1 cellular context compared by ENCODE assay signal in the genomic region with DNA sequence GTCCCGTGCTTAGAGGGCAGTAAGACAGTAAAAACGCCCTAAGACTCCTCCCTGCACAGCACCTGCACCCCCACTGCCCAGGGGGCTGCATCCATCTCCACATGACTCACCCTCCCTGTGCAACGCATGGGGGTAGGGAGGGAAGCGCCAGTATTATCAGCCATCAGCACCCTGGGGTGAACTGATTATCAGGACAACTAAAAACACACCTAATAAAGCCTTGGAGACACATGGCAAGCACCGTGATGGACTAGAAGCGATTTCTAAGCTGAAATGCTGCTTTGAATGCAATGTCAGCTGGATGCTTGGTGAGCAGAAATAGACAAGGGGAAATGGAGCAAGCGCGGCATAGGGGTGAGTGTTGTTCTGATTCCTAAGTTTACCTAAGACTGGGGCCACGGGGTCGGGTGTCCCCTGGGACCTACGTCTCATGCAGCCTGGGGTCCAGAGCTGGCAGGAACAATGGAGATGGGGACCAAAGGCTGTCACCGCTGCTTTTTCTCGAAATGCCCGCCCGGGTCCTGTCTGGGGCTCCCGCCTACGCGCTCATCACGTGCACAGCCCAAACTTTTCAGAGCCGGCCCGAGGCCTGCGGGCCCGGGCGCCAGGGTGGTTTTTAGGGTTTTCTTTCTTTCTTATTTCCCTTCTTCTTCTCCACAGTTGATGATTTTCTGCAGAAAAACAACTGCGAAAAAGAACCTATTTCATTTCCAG.
TF ChIP-seq lines count a peak whose summit lies in the region.

No MANE protein-coding gene starts in this region.

TF ChIP-seq in HEK293, 187 proteins besides CTCF, POLR2A, EP300 and RAD21 (continued from another document and continues in another):
- TF ChIP-seq, protein P1, sequence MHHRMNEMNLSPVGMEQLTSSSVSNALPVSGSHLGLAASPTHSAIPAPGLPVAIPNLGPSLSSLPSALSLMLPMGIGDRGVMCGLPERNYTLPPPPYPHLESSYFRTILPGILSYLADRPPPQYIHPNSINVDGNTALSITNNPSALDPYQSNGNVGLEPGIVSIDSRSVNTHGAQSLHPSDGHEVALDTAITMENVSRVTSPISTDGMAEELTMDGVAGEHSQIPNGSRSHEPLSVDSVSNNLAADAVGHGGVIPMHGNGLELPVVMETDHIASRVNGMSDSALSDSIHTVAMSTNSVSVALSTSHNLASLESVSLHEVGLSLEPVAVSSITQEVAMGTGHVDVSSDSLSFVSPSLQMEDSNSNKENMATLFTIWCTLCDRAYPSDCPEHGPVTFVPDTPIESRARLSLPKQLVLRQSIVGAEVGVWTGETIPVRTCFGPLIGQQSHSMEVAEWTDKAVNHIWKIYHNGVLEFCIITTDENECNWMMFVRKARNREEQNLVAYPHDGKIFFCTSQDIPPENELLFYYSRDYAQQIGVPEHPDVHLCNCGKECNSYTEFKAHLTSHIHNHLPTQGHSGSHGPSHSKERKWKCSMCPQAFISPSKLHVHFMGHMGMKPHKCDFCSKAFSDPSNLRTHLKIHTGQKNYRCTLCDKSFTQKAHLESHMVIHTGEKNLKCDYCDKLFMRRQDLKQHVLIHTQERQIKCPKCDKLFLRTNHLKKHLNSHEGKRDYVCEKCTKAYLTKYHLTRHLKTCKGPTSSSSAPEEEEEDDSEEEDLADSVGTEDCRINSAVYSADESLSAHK (tag by site-specific recombination; IDR thresholded peaks at IDR 0.05) = peak; percentile 74
- TF ChIP-seq, protein P2, sequence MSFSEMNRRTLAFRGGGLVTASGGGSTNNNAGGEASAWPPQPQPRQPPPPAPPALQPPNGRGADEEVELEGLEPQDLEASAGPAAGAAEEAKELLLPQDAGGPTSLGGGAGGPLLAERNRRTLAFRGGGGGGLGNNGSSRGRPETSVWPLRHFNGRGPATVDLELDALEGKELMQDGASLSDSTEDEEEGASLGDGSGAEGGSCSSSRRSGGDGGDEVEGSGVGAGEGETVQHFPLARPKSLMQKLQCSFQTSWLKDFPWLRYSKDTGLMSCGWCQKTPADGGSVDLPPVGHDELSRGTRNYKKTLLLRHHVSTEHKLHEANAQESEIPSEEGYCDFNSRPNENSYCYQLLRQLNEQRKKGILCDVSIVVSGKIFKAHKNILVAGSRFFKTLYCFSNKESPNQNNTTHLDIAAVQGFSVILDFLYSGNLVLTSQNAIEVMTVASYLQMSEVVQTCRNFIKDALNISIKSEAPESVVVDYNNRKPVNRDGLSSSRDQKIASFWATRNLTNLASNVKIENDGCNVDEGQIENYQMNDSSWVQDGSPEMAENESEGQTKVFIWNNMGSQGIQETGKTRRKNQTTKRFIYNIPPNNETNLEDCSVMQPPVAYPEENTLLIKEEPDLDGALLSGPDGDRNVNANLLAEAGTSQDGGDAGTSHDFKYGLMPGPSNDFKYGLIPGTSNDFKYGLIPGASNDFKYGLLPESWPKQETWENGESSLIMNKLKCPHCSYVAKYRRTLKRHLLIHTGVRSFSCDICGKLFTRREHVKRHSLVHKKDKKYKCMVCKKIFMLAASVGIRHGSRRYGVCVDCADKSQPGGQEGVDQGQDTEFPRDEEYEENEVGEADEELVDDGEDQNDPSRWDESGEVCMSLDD (tag by site-specific recombination; IDR thresholded peaks at IDR 0.05) = peak; percentile 63
- TF ChIP-seq ZNF221 (tag by site-specific recombination; IDR thresholded peaks at IDR 0.05; ENCODE audit: borderline replicate concordance) = no peak
- TF ChIP-seq, protein P3, sequence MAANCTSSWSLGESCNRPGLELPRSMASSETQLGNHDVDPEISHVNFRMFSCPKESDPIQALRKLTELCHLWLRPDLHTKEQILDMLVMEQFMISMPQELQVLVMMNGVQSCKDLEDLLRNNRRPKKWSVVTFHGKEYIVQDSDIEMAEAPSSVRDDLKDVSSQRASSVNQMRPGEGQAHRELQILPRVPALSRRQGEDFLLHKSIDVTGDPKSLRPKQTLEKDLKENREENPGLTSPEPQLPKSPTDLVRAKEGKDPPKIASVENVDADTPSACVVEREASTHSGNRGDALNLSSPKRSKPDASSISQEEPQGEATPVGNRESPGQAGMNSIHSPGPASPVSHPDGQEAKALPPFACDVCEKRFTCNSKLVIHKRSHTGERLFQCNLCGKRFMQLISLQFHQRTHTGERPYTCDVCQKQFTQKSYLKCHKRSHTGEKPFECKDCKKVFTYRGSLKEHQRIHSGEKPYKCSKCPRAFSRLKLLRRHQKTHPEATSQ (tag by site-specific recombination; IDR thresholded peaks at IDR 0.05) = no peak
- TF ChIP-seq, protein P4, sequence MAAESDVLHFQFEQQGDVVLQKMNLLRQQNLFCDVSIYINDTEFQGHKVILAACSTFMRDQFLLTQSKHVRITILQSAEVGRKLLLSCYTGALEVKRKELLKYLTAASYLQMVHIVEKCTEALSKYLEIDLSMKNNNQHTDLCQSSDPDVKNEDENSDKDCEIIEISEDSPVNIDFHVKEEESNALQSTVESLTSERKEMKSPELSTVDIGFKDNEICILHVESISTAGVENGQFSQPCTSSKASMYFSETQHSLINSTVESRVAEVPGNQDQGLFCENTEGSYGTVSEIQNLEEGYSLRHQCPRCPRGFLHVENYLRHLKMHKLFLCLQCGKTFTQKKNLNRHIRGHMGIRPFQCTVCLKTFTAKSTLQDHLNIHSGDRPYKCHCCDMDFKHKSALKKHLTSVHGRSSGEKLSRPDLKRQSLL (tag by site-specific recombination; IDR thresholded peaks at IDR 0.05) = no peak
- no peak for TF ChIP-seq ZNF792 (tag by site-specific recombination; IDR thresholded peaks at IDR 0.05)
- TF ChIP-seq ZNF274 (IDR thresholded peaks at IDR 0.05; ENCODE audit: low read length) = no peak
- no peak for TF ChIP-seq ZNF274 (tag by site-specific recombination; IDR thresholded peaks at IDR 0.05; ENCODE audit: borderline replicate concordance)
- no peak for TF ChIP-seq ZNF302 (tag by site-specific recombination; IDR thresholded peaks at IDR 0.05; ENCODE audit: low read depth)
- no peak for TF ChIP-seq ZFP37 (tag by site-specific recombination; IDR thresholded peaks at IDR 0.05)
- TF ChIP-seq ZNF670 (tag by site-specific recombination; IDR thresholded peaks at IDR 0.05; ENCODE audit: low read depth) = no peak
- no peak for TF ChIP-seq ZNF621 (tag by site-specific recombination; IDR thresholded peaks at IDR 0.05)
- peak; percentile 89 for TF ChIP-seq GLIS1 (tag by site-specific recombination; IDR thresholded peaks at IDR 0.05)
- no peak for TF ChIP-seq ZNF544 (tag by site-specific recombination; IDR thresholded peaks at IDR 0.05)
- no peak for TF ChIP-seq ZNF529 (tag by site-specific recombination; IDR thresholded peaks at IDR 0.05; ENCODE audit: insufficient replicate concordance)
- TF ChIP-seq ZNF155 (tag by site-specific recombination; IDR thresholded peaks at IDR 0.05) = no peak
- no peak for TF ChIP-seq ZNF311 (tag by site-specific recombination; IDR thresholded peaks at IDR 0.05; ENCODE audit: borderline replicate concordance)
- peak; percentile 75 for TF ChIP-seq SP7 (tag by site-specific recombination; IDR thresholded peaks at IDR 0.05)
- TF ChIP-seq ZNF10 (tag by site-specific recombination; IDR thresholded peaks at IDR 0.05) = peak; percentile 12; the same call in 1 of the 2 replicates
- TF ChIP-seq, protein P5, sequence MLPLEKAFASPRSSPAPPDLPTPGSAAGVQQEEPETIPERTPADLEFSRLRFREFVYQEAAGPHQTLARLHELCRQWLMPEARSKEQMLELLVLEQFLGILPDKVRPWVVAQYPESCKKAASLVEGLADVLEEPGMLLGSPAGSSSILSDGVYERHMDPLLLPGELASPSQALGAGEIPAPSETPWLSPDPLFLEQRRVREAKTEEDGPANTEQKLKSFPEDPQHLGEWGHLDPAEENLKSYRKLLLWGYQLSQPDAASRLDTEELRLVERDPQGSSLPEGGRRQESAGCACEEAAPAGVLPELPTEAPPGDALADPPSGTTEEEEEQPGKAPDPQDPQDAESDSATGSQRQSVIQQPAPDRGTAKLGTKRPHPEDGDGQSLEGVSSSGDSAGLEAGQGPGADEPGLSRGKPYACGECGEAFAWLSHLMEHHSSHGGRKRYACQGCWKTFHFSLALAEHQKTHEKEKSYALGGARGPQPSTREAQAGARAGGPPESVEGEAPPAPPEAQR (tag by site-specific recombination; IDR thresholded peaks at IDR 0.05) = no peak
- TF ChIP-seq SP3 (tag by site-specific recombination; IDR thresholded peaks at IDR 0.05) = peak; percentile 54
- no peak for TF ChIP-seq ZNF768 (tag by site-specific recombination; IDR thresholded peaks at IDR 0.05)
- TF ChIP-seq ZNF776 (tag by site-specific recombination; IDR thresholded peaks at IDR 0.05; ENCODE audit: borderline replicate concordance) = no peak
- peak; percentile 78 for TF ChIP-seq ZBTB21 (tag by site-specific recombination; IDR thresholded peaks at IDR 0.05)
- TF ChIP-seq, protein P6, sequence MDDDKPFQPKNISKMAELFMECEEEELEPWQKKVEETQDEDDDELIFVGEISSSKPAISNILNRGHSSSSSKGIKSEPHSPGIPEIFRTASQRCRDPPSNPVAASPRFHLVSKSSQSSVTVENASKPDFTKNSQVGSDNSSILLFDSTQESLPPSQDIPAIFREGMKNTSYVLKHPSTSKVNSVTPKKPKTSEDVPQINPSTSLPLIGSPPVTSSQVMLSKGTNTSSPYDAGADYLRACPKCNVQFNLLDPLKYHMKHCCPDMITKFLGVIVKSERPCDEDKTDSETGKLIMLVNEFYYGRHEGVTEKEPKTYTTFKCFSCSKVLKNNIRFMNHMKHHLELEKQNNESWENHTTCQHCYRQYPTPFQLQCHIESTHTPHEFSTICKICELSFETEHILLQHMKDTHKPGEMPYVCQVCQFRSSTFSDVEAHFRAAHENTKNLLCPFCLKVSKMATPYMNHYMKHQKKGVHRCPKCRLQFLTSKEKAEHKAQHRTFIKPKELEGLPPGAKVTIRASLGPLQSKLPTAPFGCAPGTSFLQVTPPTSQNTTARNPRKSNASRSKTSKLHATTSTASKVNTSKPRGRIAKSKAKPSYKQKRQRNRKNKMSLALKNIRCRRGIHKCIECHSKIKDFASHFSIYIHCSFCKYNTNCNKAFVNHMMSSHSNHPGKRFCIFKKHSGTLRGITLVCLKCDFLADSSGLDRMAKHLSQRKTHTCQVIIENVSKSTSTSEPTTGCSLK (tag by site-specific recombination; IDR thresholded peaks at IDR 0.05) = no peak
- no peak for TF ChIP-seq ZNF585B (tag by site-specific recombination; IDR thresholded peaks at IDR 0.05)
- TF ChIP-seq, protein P7, sequence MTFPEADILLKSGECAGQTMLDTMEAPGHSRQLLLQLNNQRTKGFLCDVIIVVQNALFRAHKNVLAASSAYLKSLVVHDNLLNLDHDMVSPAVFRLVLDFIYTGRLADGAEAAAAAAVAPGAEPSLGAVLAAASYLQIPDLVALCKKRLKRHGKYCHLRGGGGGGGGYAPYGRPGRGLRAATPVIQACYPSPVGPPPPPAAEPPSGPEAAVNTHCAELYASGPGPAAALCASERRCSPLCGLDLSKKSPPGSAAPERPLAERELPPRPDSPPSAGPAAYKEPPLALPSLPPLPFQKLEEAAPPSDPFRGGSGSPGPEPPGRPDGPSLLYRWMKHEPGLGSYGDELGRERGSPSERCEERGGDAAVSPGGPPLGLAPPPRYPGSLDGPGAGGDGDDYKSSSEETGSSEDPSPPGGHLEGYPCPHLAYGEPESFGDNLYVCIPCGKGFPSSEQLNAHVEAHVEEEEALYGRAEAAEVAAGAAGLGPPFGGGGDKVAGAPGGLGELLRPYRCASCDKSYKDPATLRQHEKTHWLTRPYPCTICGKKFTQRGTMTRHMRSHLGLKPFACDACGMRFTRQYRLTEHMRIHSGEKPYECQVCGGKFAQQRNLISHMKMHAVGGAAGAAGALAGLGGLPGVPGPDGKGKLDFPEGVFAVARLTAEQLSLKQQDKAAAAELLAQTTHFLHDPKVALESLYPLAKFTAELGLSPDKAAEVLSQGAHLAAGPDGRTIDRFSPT (tag by site-specific recombination; IDR thresholded peaks at IDR 0.05) = peak; percentile 63
- TF ChIP-seq ZNF501 (tag by site-specific recombination; IDR thresholded peaks at IDR 0.05) = 0 out of 2 replicates have a peak, but pooled peaks have one; percentile 54
- TF ChIP-seq KLF16 (tag by site-specific recombination; IDR thresholded peaks at IDR 0.05) = peak; percentile 16; the same call in 1 of the 2 replicates
- TF ChIP-seq OSR2 (tag by site-specific recombination; IDR thresholded peaks at IDR 0.05) = peak; percentile 18; the same call in 1 of the 2 replicates
- TF ChIP-seq ZNF433 (tag by site-specific recombination; IDR thresholded peaks at IDR 0.05; ENCODE audit: low read depth) = no peak
- TF ChIP-seq ZNF223 (tag by site-specific recombination; IDR thresholded peaks at IDR 0.05) = 0 out of 2 replicates have a peak, but pooled peaks have one; percentile 41
- peak; percentile 88 for TF ChIP-seq GLIS2 (tag by site-specific recombination; IDR thresholded peaks at IDR 0.05)
- TF ChIP-seq, protein P8, sequence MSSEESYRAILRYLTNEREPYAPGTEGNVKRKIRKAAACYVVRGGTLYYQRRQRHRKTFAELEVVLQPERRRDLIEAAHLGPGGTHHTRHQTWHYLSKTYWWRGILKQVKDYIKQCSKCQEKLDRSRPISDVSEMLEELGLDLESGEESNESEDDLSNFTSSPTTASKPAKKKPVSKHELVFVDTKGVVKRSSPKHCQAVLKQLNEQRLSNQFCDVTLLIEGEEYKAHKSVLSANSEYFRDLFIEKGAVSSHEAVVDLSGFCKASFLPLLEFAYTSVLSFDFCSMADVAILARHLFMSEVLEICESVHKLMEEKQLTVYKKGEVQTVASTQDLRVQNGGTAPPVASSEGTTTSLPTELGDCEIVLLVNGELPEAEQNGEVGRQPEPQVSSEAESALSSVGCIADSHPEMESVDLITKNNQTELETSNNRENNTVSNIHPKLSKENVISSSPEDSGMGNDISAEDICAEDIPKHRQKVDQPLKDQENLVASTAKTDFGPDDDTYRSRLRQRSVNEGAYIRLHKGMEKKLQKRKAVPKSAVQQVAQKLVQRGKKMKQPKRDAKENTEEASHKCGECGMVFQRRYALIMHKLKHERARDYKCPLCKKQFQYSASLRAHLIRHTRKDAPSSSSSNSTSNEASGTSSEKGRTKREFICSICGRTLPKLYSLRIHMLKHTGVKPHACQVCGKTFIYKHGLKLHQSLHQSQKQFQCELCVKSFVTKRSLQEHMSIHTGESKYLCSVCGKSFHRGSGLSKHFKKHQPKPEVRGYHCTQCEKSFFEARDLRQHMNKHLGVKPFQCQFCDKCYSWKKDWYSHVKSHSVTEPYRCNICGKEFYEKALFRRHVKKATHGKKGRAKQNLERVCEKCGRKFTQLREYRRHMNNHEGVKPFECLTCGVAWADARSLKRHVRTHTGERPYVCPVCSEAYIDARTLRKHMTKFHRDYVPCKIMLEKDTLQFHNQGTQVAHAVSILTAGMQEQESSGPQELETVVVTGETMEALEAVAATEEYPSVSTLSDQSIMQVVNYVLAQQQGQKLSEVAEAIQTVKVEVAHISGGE (tag by site-specific recombination; conservative IDR thresholded peaks at IDR 0.05; ENCODE audit: low read depth) = no peak
- no peak for TF ChIP-seq ZNF510 (tag by site-specific recombination; IDR thresholded peaks at IDR 0.05; ENCODE audit: insufficient replicate concordance)
- no peak for TF ChIP-seq GFI1B (tag by site-specific recombination; IDR thresholded peaks at IDR 0.05)
- no peak for TF ChIP-seq ZNF571 (tag by site-specific recombination; IDR thresholded peaks at IDR 0.05)
- no peak for TF ChIP-seq ZNF48 (tag by site-specific recombination; IDR thresholded peaks at IDR 0.05)
- TF ChIP-seq ZNF24 (tag by site-specific recombination; IDR thresholded peaks at IDR 0.05) = no peak
- TF ChIP-seq ZNF561 (tag by site-specific recombination; IDR thresholded peaks at IDR 0.05; ENCODE audit: borderline replicate concordance) = no peak
